Comparison of ENCODE assay signal across 9 cellular contexts in the genomic region with DNA sequence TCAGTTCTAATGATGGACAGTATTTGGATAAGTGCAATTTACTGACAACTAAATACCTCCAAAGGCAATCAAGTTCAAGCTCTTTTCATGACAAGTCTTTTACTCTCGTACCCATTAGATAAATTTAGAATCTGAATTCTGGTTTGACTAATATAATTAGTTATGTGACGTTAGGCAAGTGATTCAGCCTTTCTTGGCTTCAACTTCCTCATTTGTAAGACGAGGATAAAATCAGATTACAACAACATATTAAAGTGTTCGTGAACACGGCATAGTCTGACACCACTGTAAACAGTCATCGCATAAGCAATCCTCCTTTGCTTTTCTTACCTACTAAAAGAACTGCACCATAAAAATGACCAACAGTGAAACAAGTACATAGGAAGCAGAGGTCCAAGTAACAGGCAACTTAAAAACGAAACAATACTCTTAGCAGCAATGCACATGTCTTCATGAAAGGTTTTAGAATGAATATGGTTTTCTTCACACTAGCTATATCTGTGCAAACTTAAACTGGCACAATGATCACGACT. TPM values are rescaled to one million over a fixed set of nuclear protein-coding genes. Genes with fewer than 3 reads are reported as not detected.
DNase-seq lines count a peak whose midpoint lies in the region; ATAC-seq and TF ChIP-seq lines count a peak whose summit lies in the region.
"Had no signal": no experiment of that assay in that cellular context is flagged by ENCODE, and none has a peak within 500 bp of the region (broad histone marks: within the 10 kb centered on the region; RNA-seq: fewer than 3 reads in every experiment).

No MANE protein-coding gene starts in this region.

- no peak overlapping the region for H3K4me3 ChIP-seq in ascending aorta
- H3K4me3 ChIP-seq: A549 had no signal

- TF ChIP-seq CTCF in endothelial cell (IDR thresholded peaks at IDR 0.05; ENCODE audit: unreplicated experiment) (no peak), ascending aorta (IDR thresholded peaks at IDR 0.05) (no peak)

- POLR2A ChIA-PET in activated CD4-positive, alpha-beta T cell treated with anti-CD3 and anti-CD28 coated beads for 36 hours (lab: Charles Lee), result interaction anchor here (1.0 kb wide), 1 partner anchor 24 kb away, joined by 5 read pairs; no protein-coding TSS in a partner anchor

- no peaks in the 10 kb centered on the region for H3K4me1 ChIP-seq in ascending aorta
- H3K4me1 ChIP-seq: A549 had no signal

- H3K9me3 Mint-ChIP-seq in activated CD4-positive, alpha-beta T cell treated with anti-CD3 and anti-CD28 coated beads for 36 hours (ENCODE audit: low read depth), result no peaks in the 10 kb centered on the region
- H3K9me3 Mint-ChIP-seq in activated T-helper 2 cell treated with anti-CD3 and anti-CD28 coated beads, Interferon-gamma antibody, Interleukin-2, Interleukin-4, amounts not matched to agents 10 μg/mL and 5 μg/mL and 100 μg/mL, durations not matched to agents 14 hours and 24 hours and 36 hours, result no peaks in the 10 kb centered on the region
- no peaks in the 10 kb centered on the region for H3K9me3 Mint-ChIP-seq in stimulated activated effector memory CD8-positive, alpha-beta T cell treated with anti-CD3 and anti-CD28 coated beads, Interleukin-12 subunit alpha, Interleukin-12 subunit beta, amount 100 ng/mL, for 72 hours
- H3K9me3 Mint-ChIP-seq in endothelial cell (ENCODE audit: unreplicated experiment), result no peaks in the 10 kb centered on the region

- H3K36me3 Mint-ChIP-seq in activated CD4-positive, alpha-beta T cell treated with anti-CD3 and anti-CD28 coated beads for 36 hours (ENCODE audit: low read depth), result peaks cover 25% of the 10 kb centered on the region
- peaks cover 56% of the 10 kb centered on the region for H3K36me3 Mint-ChIP-seq in activated T-helper 2 cell treated with anti-CD3 and anti-CD28 coated beads, Interferon-gamma antibody, Interleukin-2, Interleukin-4, amounts not matched to agents 10 μg/mL and 5 μg/mL and 100 μg/mL, durations not matched to agents 14 hours and 24 hours and 36 hours (ENCODE audit: low read depth)
- H3K36me3 Mint-ChIP-seq in stimulated activated effector memory CD8-positive, alpha-beta T cell treated with anti-CD3 and anti-CD28 coated beads, Interleukin-12 subunit alpha, Interleukin-12 subunit beta, amount 100 ng/mL, for 72 hours, result peaks cover 18% of the 10 kb centered on the region
- peaks cover 9% of the 10 kb centered on the region for H3K36me3 Mint-ChIP-seq in endothelial cell (ENCODE audit: low read depth, unreplicated experiment)

- no peaks in the 10 kb centered on the region for H3K27me3 Mint-ChIP-seq in activated CD4-positive, alpha-beta T cell treated with anti-CD3 and anti-CD28 coated beads for 36 hours
- H3K27me3 Mint-ChIP-seq in activated T-helper 2 cell treated with anti-CD3 and anti-CD28 coated beads, Interferon-gamma antibody, Interleukin-2, Interleukin-4, amounts not matched to agents 10 μg/mL and 5 μg/mL and 100 μg/mL, durations not matched to agents 14 hours and 24 hours and 36 hours (ENCODE audit: low read depth), result no peaks in the 10 kb centered on the region
- H3K27me3 Mint-ChIP-seq in endothelial cell (ENCODE audit: unreplicated experiment), result peaks cover 7% of the 10 kb centered on the region

- H3K4me1 Mint-ChIP-seq in activated CD4-positive, alpha-beta T cell treated with anti-CD3 and anti-CD28 coated beads for 36 hours, result peaks cover 55% of the 10 kb centered on the region
- peaks cover 49% of the 10 kb centered on the region for H3K4me1 Mint-ChIP-seq in activated T-helper 2 cell treated with anti-CD3 and anti-CD28 coated beads, Interferon-gamma antibody, Interleukin-2, Interleukin-4, amounts not matched to agents 10 μg/mL and 5 μg/mL and 100 μg/mL, durations not matched to agents 14 hours and 24 hours and 36 hours (ENCODE audit: low read depth)
- peaks cover 47% of the 10 kb centered on the region for H3K4me1 Mint-ChIP-seq in stimulated activated effector memory CD8-positive, alpha-beta T cell treated with anti-CD3 and anti-CD28 coated beads, Interleukin-12 subunit alpha, Interleukin-12 subunit beta, amount 100 ng/mL, for 72 hours
- peaks cover 5% of the 10 kb centered on the region for H3K4me1 Mint-ChIP-seq in endothelial cell (ENCODE audit: unreplicated experiment)

- CTCF ChIA-PET in activated CD4-positive, alpha-beta T cell treated with anti-CD3 and anti-CD28 coated beads for 36 hours (lab: Charles Lee), result interaction anchor here (0.9 to 1.8 kb wide), 4 partner anchors 9 to 209 kb away, joined by 3 to 7 read pairs (median 4); no protein-coding TSS in a partner anchor

- peak overlapping the region; percentile 44 for H3K4me3 Mint-ChIP-seq in activated CD4-positive, alpha-beta T cell treated with anti-CD3 and anti-CD28 coated beads for 36 hours
- peak overlapping the region; percentile 62 for H3K4me3 Mint-ChIP-seq in activated T-helper 2 cell treated with anti-CD3 and anti-CD28 coated beads, Interferon-gamma antibody, Interleukin-2, Interleukin-4, amounts not matched to agents 10 μg/mL and 5 μg/mL and 100 μg/mL, durations not matched to agents 14 hours and 24 hours and 36 hours (ENCODE audit: low read depth)
- peak overlapping the region; percentile 55 for H3K4me3 Mint-ChIP-seq in stimulated activated effector memory CD8-positive, alpha-beta T cell treated with anti-CD3 and anti-CD28 coated beads, Interleukin-12 subunit alpha, Interleukin-12 subunit beta, amount 100 ng/mL, for 72 hours
- no peak overlapping the region for H3K4me3 Mint-ChIP-seq in endothelial cell (ENCODE audit: unreplicated experiment)

- intact Hi-C loops in activated CD4-positive, alpha-beta T cell treated with anti-CD3 and anti-CD28 coated beads for 36 hours (cut with DNase I, micrococcal nuclease), result loop anchor here in 1 of 2 experiments (2.0 kb wide), 1 partner anchor 26 kb away; the partner anchor contains the start of gene COA6
- intact Hi-C loops in activated T-helper 2 cell treated with anti-CD3 and anti-CD28 coated beads, Interferon-gamma antibody, Interleukin-2, Interleukin-4, amounts not matched to agents 10 μg/mL and 5 μg/mL and 100 μg/mL, durations not matched to agents 14 hours and 24 hours and 36 hours (cut with micrococcal nuclease), result loop anchor here (1.0 to 2.0 kb wide), 2 partner anchors 9 to 26 kb away; partner anchors contain the start of gene COA6
- intact Hi-C loops in ascending aorta (cut with DNase I), result no loop called here

- H3K9me3 ChIP-seq in ascending aorta, result no peaks in the 10 kb centered on the region
- H3K9me3 ChIP-seq: A549 had no signal

- no peak for DNase-seq in activated CD4-positive, alpha-beta T cell treated with anti-CD3 and anti-CD28 coated beads for 36 hours
- no peak for DNase-seq in activated CD4-positive, alpha-beta T cell treated with anti-CD3 and anti-CD28 coated beads for 48 hours
- no peak for DNase-seq in activated T-helper 2 cell treated with anti-CD3 and anti-CD28 coated beads, Interferon-gamma antibody, Interleukin-2, Interleukin-4, amounts not matched to agents 10 μg/mL and 5 μg/mL and 100 μg/mL, durations not matched to agents 14 hours and 24 hours and 36 hours (ENCODE audit: low spot score)
- no peak for DNase-seq in stimulated activated effector memory CD8-positive, alpha-beta T cell treated with anti-CD3 and anti-CD28 coated beads, Interleukin-12 subunit alpha, Interleukin-12 subunit beta, amount 100 ng/mL, for 72 hours (ENCODE audit: low spot score in 2 of 2)
- no peak for DNase-seq in endothelial cell (ENCODE audit: low spot score)
- no peak for DNase-seq in NCI-H446 (lab: John Stamatoyannopoulos, UW)
- DNase-seq in ascending aorta (ENCODE audit: low spot score in 2 of 2), result no peak

- H3K27me3 ChIP-seq in ascending aorta, result no peaks in the 10 kb centered on the region

- peak overlapping the region; percentile 87 for H3K27ac Mint-ChIP-seq in activated CD4-positive, alpha-beta T cell treated with anti-CD3 and anti-CD28 coated beads for 36 hours
- H3K27ac Mint-ChIP-seq in activated T-helper 2 cell treated with anti-CD3 and anti-CD28 coated beads, Interferon-gamma antibody, Interleukin-2, Interleukin-4, amounts not matched to agents 10 μg/mL and 5 μg/mL and 100 μg/mL, durations not matched to agents 14 hours and 24 hours and 36 hours, result peak overlapping the region; percentile 85
- H3K27ac Mint-ChIP-seq in stimulated activated effector memory CD8-positive, alpha-beta T cell treated with anti-CD3 and anti-CD28 coated beads, Interleukin-12 subunit alpha, Interleukin-12 subunit beta, amount 100 ng/mL, for 72 hours, result peak overlapping the region; percentile 84
- H3K27ac Mint-ChIP-seq in endothelial cell (ENCODE audit: unreplicated experiment), result no peak overlapping the region

- no peak overlapping the region for H3K27ac ChIP-seq in ascending aorta
- H3K27ac ChIP-seq: A549 had no signal

- peak; percentile 73 for ATAC-seq in activated CD4-positive, alpha-beta T cell treated with anti-CD3 and anti-CD28 coated beads for 36 hours
- ATAC-seq in HG03159 (IDR thresholded peaks at IDR 0.05; ENCODE audit: unreplicated experiment), result peak; percentile 56
- peak; percentile 88 for ATAC-seq in stimulated activated effector memory CD8-positive, alpha-beta T cell treated with anti-CD3 and anti-CD28 coated beads, Interleukin-12 subunit alpha, Interleukin-12 subunit beta, amount 100 ng/mL, for 72 hours
- ATAC-seq: A549 had no signal

- H3K36me3 ChIP-seq in ascending aorta, result no peaks in the 10 kb centered on the region

RNA-seq across cellular contexts. Expression of gene COA6, which starts 25.7 kb away (rescaled TPM):
- total RNA-seq in activated CD4-positive, alpha-beta T cell treated with anti-CD3 and anti-CD28 coated beads for 36 hours, result 10 to 100 TPM; 56.5 to 69.5 TPM
- total RNA-seq in activated T-helper 2 cell treated with anti-CD3 and anti-CD28 coated beads, Interferon-gamma antibody, Interleukin-2, Interleukin-4, amounts not matched to agents 10 μg/mL and 5 μg/mL and 100 μg/mL, durations not matched to agents 14 hours and 24 hours and 36 hours, result 60.3 and 63.6 TPM in 2 replicates
- total RNA-seq in endothelial cell (ENCODE audit: unreplicated experiment) (21.2 TPM), ascending aorta (not detected)

Comparison
In these comparisons a context has a peak if more than half of its experiments do, and no peak if none do; other contexts are left out.
1. RNA of gene COA6, which starts 25.7 kb away (total RNA-seq): 56.5 to 69.5 TPM in activated CD4-positive, alpha-beta T cell treated with anti-CD3 and anti-CD28 coated beads for 36 hours, 60.3 to 63.6 TPM in activated T-helper 2 cell treated with anti-CD3 and anti-CD28 coated beads, Interferon-gamma antibody, Interleukin-2, Interleukin-4, amounts not matched to agents 10 μg/mL and 5 μg/mL and 100 μg/mL, durations not matched to agents 14 hours and 24 hours and 36 hours and 21.2 TPM in endothelial cell (single experiment); not detected in ascending aorta (single experiment); every median in the first group is over 10 times any median in the second.
2. Peak in every context shown above with its lines, with median percentiles within 50 percentile points of each other: ATAC-seq.